In the genomic region with DNA sequence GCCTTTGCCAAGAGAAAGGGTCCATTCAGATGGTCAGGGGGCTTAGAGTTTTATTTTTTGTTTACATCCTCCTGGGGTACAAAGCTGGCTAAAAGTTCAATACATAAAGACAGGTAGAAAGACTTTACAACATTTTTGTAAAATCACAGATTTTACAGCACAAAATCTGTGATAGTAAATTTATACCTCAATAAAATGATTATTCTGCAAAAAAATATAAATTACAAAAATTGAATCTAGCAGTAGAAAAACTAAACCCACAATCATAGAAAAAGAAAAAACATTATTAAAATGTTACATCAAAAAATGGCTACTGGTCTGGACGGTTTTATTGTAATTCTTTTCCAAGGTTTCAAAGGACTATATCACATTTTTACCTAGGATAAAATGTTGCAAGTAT, we compare ENCODE assay signal across 22 cellular contexts.
"Had no signal": no experiment of that assay in that cellular context is flagged by ENCODE, and none has a peak within 500 bp of the region (broad histone marks: within the 10 kb centered on the region; RNA-seq: fewer than 3 reads in every experiment).

No MANE protein-coding gene starts in this region.

- H3K4me3 ChIP-seq: colonic mucosa, esophagus muscularis mucosa, gastroesophageal sphincter, heart left ventricle, hepatocyte, left lung, lower lobe of right lung, mucosa of descending colon had no signal

- H3K27ac ChIP-seq: colonic mucosa, esophagus muscularis mucosa, foreskin keratinocyte, gastroesophageal sphincter, heart left ventricle, hepatocyte, left lung, lower lobe of right lung had no signal

- FAIRE-seq: endothelial cell of umbilical vein, frontal cortex had no signal

- ATAC-seq: effector memory CD8-positive, alpha-beta T cell; foreskin keratinocyte; gastroesophageal sphincter; heart left ventricle; left cardiac atrium; left lung; left ventricle myocardium superior; lower lobe of right lung; mucosa of descending colon had no signal

- H3K9me3 ChIP-seq: colonic mucosa, gastroesophageal sphincter, heart left ventricle, left lung, lower lobe of right lung, mucosa of descending colon had no signal

- H3K79me2 ChIP-seq: hepatocyte had no signal

- H2AFZ ChIP-seq: hepatocyte had no signal

- H3K27me3 ChIP-seq: colonic mucosa, esophagus muscularis mucosa, foreskin keratinocyte, gastroesophageal sphincter, heart left ventricle, hepatocyte, left lung had no signal

- DNase-seq: colonic mucosa; cortex of kidney; effector CD8-positive, alpha-beta T cell; effector memory CD8-positive, alpha-beta T cell; endodermal cell; foreskin keratinocyte; heart left ventricle; hypothalamus; immature natural killer cell; islet precursor cell; left cardiac atrium; left lung; left ventricle myocardium superior; lower lobe of right lung; mesenchymal stem cell; mucosa of descending colon; naive B cell had no signal

- H3K4me1 ChIP-seq: colonic mucosa, esophagus muscularis mucosa, foreskin keratinocyte, gastroesophageal sphincter, heart left ventricle, left lung, lower lobe of right lung had no signal

- H3K4me2 ChIP-seq: hepatocyte had no signal

- H3K36me3 ChIP-seq: colonic mucosa, esophagus muscularis mucosa, gastroesophageal sphincter, heart left ventricle, left lung, lower lobe of right lung had no signal
